ENCODE assay signal across 18 cellular contexts in the genomic region with DNA sequence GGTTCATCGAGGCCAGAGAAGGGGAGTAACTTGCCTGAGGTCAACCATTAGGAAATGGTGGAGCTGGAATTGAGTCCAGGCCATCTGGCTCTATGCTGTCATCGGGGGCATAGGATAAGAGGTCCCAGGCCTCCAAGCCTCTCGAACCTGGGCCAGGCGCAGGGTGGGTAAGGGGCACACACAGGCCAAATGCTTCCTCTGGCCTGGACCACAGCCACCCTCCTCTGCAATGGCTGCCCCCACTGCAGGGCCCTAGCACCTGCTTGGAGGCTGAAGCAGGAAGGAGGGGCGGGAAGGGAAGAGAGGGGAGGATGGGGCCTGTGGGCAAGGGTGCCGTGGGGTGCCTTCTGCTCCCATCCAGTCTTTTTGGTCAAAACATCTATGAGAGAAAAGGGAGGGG. TPM values are rescaled to one million over a fixed set of nuclear protein-coding genes. Genes with fewer than 3 reads are reported as not detected.
DNase-seq lines count a peak whose midpoint lies in the region; ATAC-seq lines count a peak whose summit lies in the region.
"Had no signal": no experiment of that assay in that cellular context is flagged by ENCODE, and none has a peak within 500 bp of the region (broad histone marks: within the 10 kb centered on the region; RNA-seq: fewer than 3 reads in every experiment).

No MANE protein-coding gene starts in this region.

- H3K23ac ChIP-seq in neuronal stem cell (ENCODE audit: low read depth, low read length, poor library complexity): no peak overlapping the region

- H3K9me3 ChIP-seq in BLaER1: peaks cover 4% of the 10 kb centered on the region
- peaks cover 0 to 2% of the 10 kb centered on the region in 2 donors for H3K9me3 ChIP-seq in neuronal stem cell (replicated peaks in 1 of 2; ENCODE audit: control insufficient read depth in 2 of 2, insufficient read depth in 1 of 2, low read depth in 1 of 2, low read length in 2 of 2)
- H3K9me3 ChIP-seq: A549 had no signal

- no peak overlapping the region for H2BK15ac ChIP-seq in neuronal stem cell (ENCODE audit: low read length)

- peak overlapping the region; percentile 12 for H3K18ac ChIP-seq in neuronal stem cell (ENCODE audit: low read length)

- no peak overlapping the region for H3K27ac ChIP-seq in BLaER1
- peak overlapping the region; percentile 51 for H3K27ac ChIP-seq in angular gyrus (ENCODE audit: low read depth, low read length)
- no peak overlapping the region for H3K27ac ChIP-seq in neuronal stem cell (replicated peaks; ENCODE audit: low read length)
- H3K27ac ChIP-seq: 22Rv1, A549 had no signal

- H3K27me3 ChIP-seq in BLaER1 (peaks cover 54% of the 10 kb centered on the region), neuronal stem cell (ENCODE audit: control insufficient read depth in 3 of 3, insufficient read depth in 3 of 3, low read depth in 1 of 3, low read length in 3 of 3) (no peaks in the 10 kb centered on the region)

- H2AFZ ChIP-seq in neuronal stem cell (ENCODE audit: low read length): no peak overlapping the region

- peak; percentile 72 for DNase-seq in NCI-H1105 (lab: John Stamatoyannopoulos, UW)
- DNase-seq in NCI-H1105 treated with DMSO at 0.1 percent for 48 hours (lab: John Stamatoyannopoulos, UW): no peak
- no peak for DNase-seq in neuronal stem cell (ENCODE audit: low spot score)
- DNase-seq in midbrain (lab: John Stamatoyannopoulos, UW): no peak
- DNase-seq: AML-193; CD4-positive, CD25-positive, alpha-beta regulatory T cell; CD8-positive, alpha-beta memory T cell; DMS 273 treated with DMSO at 0.1 percent for 48 hours; DMS53; H9 had no signal

- no CpG with 5 or more reads among the region's 6 CpGs for WGBS in neuronal stem cell (ENCODE audit: extremely low coverage in 2 of 2, insufficient read length in 2 of 2, insufficient replicate concordance in 1 of 2), 2 donors

- ATAC-seq in HG03565 (IDR thresholded peaks at IDR 0.05; ENCODE audit: unreplicated experiment): no peak
- ATAC-seq: A549 had no signal

- H4K20me1 ChIP-seq in BLaER1: peaks cover 95% of the 10 kb centered on the region

- no peaks in the 10 kb centered on the region for H3K36me3 ChIP-seq in BLaER1
- H3K36me3 ChIP-seq in neuronal stem cell (replicated peaks in 1 of 2; ENCODE audit: control insufficient read depth in 2 of 2, insufficient read depth in 2 of 2, low read length in 2 of 2): peaks cover 36 to 44% of the 10 kb centered on the region in 2 donors

- H3K4me2 ChIP-seq in BLaER1 (peak overlapping the region; percentile 58), neuronal stem cell (ENCODE audit: insufficient read depth, low read length, poor library complexity, severe bottlenecking) (no peak overlapping the region)
- H3K4me2 ChIP-seq: A549 had no signal

- no peak overlapping the region for H4K91ac ChIP-seq in neuronal stem cell (ENCODE audit: low read depth, low read length, poor library complexity)

- H2BK5ac ChIP-seq in neuronal stem cell (ENCODE audit: low read length): no peak overlapping the region

- no peak overlapping the region for H3K4me3 ChIP-seq in BLaER1
- H3K4me3 ChIP-seq in neuronal stem cell (ENCODE audit: low read length in 2 of 2): peak overlapping the region in 1 of 2 donors; percentile 42
- H3K4me3 ChIP-seq: A549 had no signal

- H4K8ac ChIP-seq in neuronal stem cell (ENCODE audit: low read depth, low read length): no peak overlapping the region

- H2BK120ac ChIP-seq in neuronal stem cell (ENCODE audit: low read depth, low read length): no peak overlapping the region

- H2AK5ac ChIP-seq in neuronal stem cell (ENCODE audit: low read depth, low read length): no peak overlapping the region

- H3K79me1 ChIP-seq in neuronal stem cell (ENCODE audit: low read depth, low read length): peaks cover 17% of the 10 kb centered on the region

- no peak overlapping the region for H3K4ac ChIP-seq in neuronal stem cell (ENCODE audit: low read length)

- H3K9ac ChIP-seq in BLaER1: no peak overlapping the region
- H3K9ac ChIP-seq in neuronal stem cell (ENCODE audit: low read depth, low read length, poor library complexity): peak overlapping the region; percentile 30

- H3K4me1 ChIP-seq in BLaER1 (peaks cover 47% of the 10 kb centered on the region), neuronal stem cell (ENCODE audit: control insufficient read depth in 2 of 2, insufficient read depth in 1 of 2, low read depth in 1 of 2, low read length in 2 of 2) (peaks cover 0 to 8% of the 10 kb centered on the region in 2 donors)
- H3K4me1 ChIP-seq: A549 had no signal

- H2BK12ac ChIP-seq in neuronal stem cell (ENCODE audit: low read length): no peak overlapping the region

- H3K14ac ChIP-seq in neuronal stem cell (ENCODE audit: low read length): no peak overlapping the region

RNA-seq across cellular contexts. Expression of gene B3GAT1, which starts 21.3 kb away (rescaled TPM):
- polyA plus RNA-seq in neuronal stem cell (2013, experiment 1 of 2): 27.4 TPM
- polyA plus RNA-seq in neuronal stem cell (2013, experiment 2 of 2): 27.2 TPM
- polyA plus RNA-seq: A549; BJ; CD4-positive, CD25-positive, alpha-beta regulatory T cell; HepG2; IgD-negative memory B cell had no signal

RNA-seq across cellular contexts. Expression of gene GLB1L2, which starts 58.9 kb away (rescaled TPM):
- polyA plus RNA-seq in neuronal stem cell (2013, experiment 1 of 2): 7.7 TPM
- polyA plus RNA-seq in neuronal stem cell (2013, experiment 2 of 2): 7.7 TPM
